1 cellular context compared by ENCODE assay signal in genomic region chrX:49271341-49271740, GRCh38.
TF ChIP-seq lines count a peak whose summit lies in the region.

No MANE protein-coding gene starts in this region.

TF ChIP-seq in WTC11, 78 proteins besides CTCF, POLR2A, EP300 and RAD21 (continued from another document):
- no peak for TF ChIP-seq ZNF425 (CRISPR knock-in tag; conservative IDR thresholded peaks at IDR 0.05)
- TF ChIP-seq ZNF219 (CRISPR knock-in tag; IDR thresholded peaks at IDR 0.05; ENCODE audit: borderline replicate concordance): no peak
- no peak for TF ChIP-seq ATF6 (CRISPR knock-in tag; IDR thresholded peaks at IDR 0.05)
- no peak for TF ChIP-seq PRRX2 (CRISPR knock-in tag; IDR thresholded peaks at IDR 0.05)
- no peak for TF ChIP-seq SMAD4 (CRISPR knock-in tag; IDR thresholded peaks at IDR 0.05)
- TF ChIP-seq ESRRA (CRISPR knock-in tag; IDR thresholded peaks at IDR 0.05; ENCODE audit: borderline replicate concordance): no peak
- no peak for TF ChIP-seq TCF7 (CRISPR knock-in tag; IDR thresholded peaks at IDR 0.05; ENCODE audit: low read depth)
- no peak for TF ChIP-seq STAT6 (CRISPR knock-in tag; conservative IDR thresholded peaks at IDR 0.05; ENCODE audit: low read depth)
- no peak for TF ChIP-seq NFYB (CRISPR knock-in tag; conservative IDR thresholded peaks at IDR 0.05; ENCODE audit: low read depth)
